In the genomic region with DNA sequence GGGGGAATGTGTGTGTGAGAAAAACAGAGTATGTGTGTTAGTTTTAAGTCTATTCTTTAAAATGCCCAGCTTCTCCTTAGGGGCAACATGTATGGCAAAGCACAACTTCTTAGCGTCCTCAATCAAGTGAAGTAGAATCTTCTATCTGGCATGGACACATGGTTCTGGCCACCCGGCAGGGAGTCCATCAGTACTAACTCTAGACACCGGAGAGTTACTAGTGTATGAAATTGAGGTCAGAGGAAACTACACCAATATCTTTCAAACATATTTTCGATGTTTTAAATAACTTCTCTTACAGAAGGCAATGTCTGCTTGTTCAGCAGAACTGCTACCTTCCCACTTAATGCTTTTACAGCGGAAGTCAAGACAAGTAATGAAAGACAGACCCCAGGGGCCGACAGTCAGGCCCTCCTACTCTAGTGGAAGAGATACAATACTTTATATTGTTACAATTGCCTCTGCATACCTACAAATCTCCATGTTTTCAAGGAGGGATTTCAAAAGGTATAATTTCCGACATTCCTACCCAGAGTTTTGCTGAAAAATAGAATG, we compare ENCODE assay signal across 10 cellular contexts.
DNase-seq lines count a peak whose midpoint lies in the region; ATAC-seq and TF ChIP-seq lines count a peak whose summit lies in the region.
"Had no signal": no experiment of that assay in that cellular context is flagged by ENCODE, and none has a peak within 500 bp of the region (broad histone marks: within the 10 kb centered on the region; RNA-seq: fewer than 3 reads in every experiment).

No MANE protein-coding gene starts in this region.

- H3K4me1 Mint-ChIP-seq in activated CD4-positive, alpha-beta T cell treated with anti-CD3 and anti-CD28 coated beads, Interleukin-2, amount 10 ng/mL, durations not matched to agents 24 days and 14 days = peaks cover 68% of the 10 kb centered on the region

- DNase-seq in activated CD4-positive, alpha-beta T cell treated with anti-CD3 and anti-CD28 coated beads, Interleukin-2, amount 10 ng/mL, durations not matched to agents 24 days and 14 days = no peak
- no peak for DNase-seq in activated CD4-positive, alpha-beta T cell treated with anti-CD3 and anti-CD28 coated beads, Interleukin-2, amount 50 U/mL, for 48 hours
- DNase-seq in adrenal gland (no peak), right lobe of liver (no peak), substantia nigra (lab: John Stamatoyannopoulos, UW) (no peak)
- DNase-seq in stimulated activated CD4-positive, alpha-beta T cell treated with anti-CD3 and anti-CD28 coated beads, Interleukin-4, amount 100 ng/mL, for 24 hours = no peak
- DNase-seq: activated CD4-positive, alpha-beta T cell treated with anti-CD3 and anti-CD28 coated beads for 1 hour; NCI-H2081 had no signal

- H3K36me3 ChIP-seq in adrenal gland (replicated peaks in 1 of 2) = no peaks in the 10 kb centered on the region
- no peaks in the 10 kb centered on the region for H3K36me3 ChIP-seq in right lobe of liver

- TF ChIP-seq POLR2A in adrenal gland (IDR thresholded peaks at IDR 0.05) (no peak), right lobe of liver (IDR thresholded peaks at IDR 0.05) (no peak)

- H3K4me3 Mint-ChIP-seq in activated CD4-positive, alpha-beta T cell treated with anti-CD3 and anti-CD28 coated beads, Interleukin-2, amount 10 ng/mL, durations not matched to agents 24 days and 14 days = no peak overlapping the region

- H3K4me3 ChIP-seq in adrenal gland (no peak overlapping the region), right lobe of liver (no peak overlapping the region)

- H3K9me3 ChIP-seq in adrenal gland (replicated peaks in 1 of 3) (no peaks in the 10 kb centered on the region), right lobe of liver (no peaks in the 10 kb centered on the region)

- WGBS in adrenal gland, 4 donors = 43 to 47% (median 46%) methylated on average over 7 of the region's 7 CpGs
- 56% methylated on average over 5 of the region's 7 CpGs for WGBS in right lobe of liver (ENCODE audit: insufficient coverage, low coverage, low lambda C conversion rate, missing lambda C conversion rate)

- no peaks in the 10 kb centered on the region for H3K9me3 Mint-ChIP-seq in activated CD4-positive, alpha-beta T cell treated with anti-CD3 and anti-CD28 coated beads, Interleukin-2, amount 10 ng/mL, durations not matched to agents 24 days and 14 days

- intact Hi-C loops in activated CD4-positive, alpha-beta T cell treated with anti-CD3 and anti-CD28 coated beads, Interleukin-2, amount 10 ng/mL, durations not matched to agents 24 days and 14 days (cut with micrococcal nuclease) = loop anchor here (10.0 kb wide), 2 partner anchors 297 to 1493 kb away; partner anchors contain the start of gene C1GALT1
- intact Hi-C loops in adrenal gland (cut with DNase I) = no loop called here
- intact Hi-C loops in right lobe of liver (cut with DNase I) = no loop called here

- ATAC-seq in right lobe of liver (no peak), HG02588 (IDR thresholded peaks at IDR 0.05; ENCODE audit: unreplicated experiment) (no peak), GM21367 (IDR thresholded peaks at IDR 0.05; ENCODE audit: unreplicated experiment) (no peak)

- TF ChIP-seq CTCF in adrenal gland (IDR thresholded peaks at IDR 0.05) (no peak), right lobe of liver (IDR thresholded peaks at IDR 0.05) (no peak)

- peak overlapping the region; percentile 58 to 94 (median 90) for H3K27ac ChIP-seq in adrenal gland
- peak overlapping the region; percentile 23 to 65 (median 44) for H3K27ac ChIP-seq in right lobe of liver
- H3K27ac ChIP-seq in substantia nigra (ENCODE audit: low read depth, low read length, poor library complexity, severe bottlenecking) = peak overlapping the region; percentile 65

- H3K27me3 ChIP-seq in adrenal gland (no peaks in the 10 kb centered on the region), right lobe of liver (no peaks in the 10 kb centered on the region)

- H3K27me3 Mint-ChIP-seq in activated CD4-positive, alpha-beta T cell treated with anti-CD3 and anti-CD28 coated beads, Interleukin-2, amount 10 ng/mL, durations not matched to agents 24 days and 14 days = no peaks in the 10 kb centered on the region

- peaks cover 54 to 94% of the 10 kb centered on the region in 2 donors for H3K4me1 ChIP-seq in adrenal gland (replicated peaks in 1 of 2)
- H3K4me1 ChIP-seq in right lobe of liver = peaks cover 0 to 38% (median 20%) of the 10 kb centered on the region in 4 donors

- H3K36me3 Mint-ChIP-seq in activated CD4-positive, alpha-beta T cell treated with anti-CD3 and anti-CD28 coated beads, Interleukin-2, amount 10 ng/mL, durations not matched to agents 24 days and 14 days (ENCODE audit: low read depth) = peaks cover 42% of the 10 kb centered on the region

- peak overlapping the region; percentile 31 for H3K27ac Mint-ChIP-seq in activated CD4-positive, alpha-beta T cell treated with anti-CD3 and anti-CD28 coated beads, Interleukin-2, amount 10 ng/mL, durations not matched to agents 24 days and 14 days
